ENCODE assay signal across 25 cellular contexts in genomic region chr4:188778880-188779279, GRCh38.
A peak's percentile ranks its signal among the peaks of the same experiment; 100 is the strongest.
DNase-seq lines count a peak whose midpoint lies in the region; ATAC-seq and TF ChIP-seq lines count a peak whose summit lies in the region.
"Had no signal": no experiment of that assay in that cellular context is flagged by ENCODE, and none has a peak within 500 bp of the region (broad histone marks: within the 10 kb centered on the region; RNA-seq: fewer than 3 reads in every experiment).

No MANE protein-coding gene starts in this region.

- no peaks in the 10 kb centered on the region for H3K9me3 Mint-ChIP-seq in MCF 10A (ENCODE audit: unreplicated experiment)
- H3K9me3 Mint-ChIP-seq: activated naive CD8-positive, alpha-beta T cell treated with anti-CD3 and anti-CD28 coated beads, Interleukin-2, amount 10 ng/mL, durations not matched to agents 7 days and 5 days had no signal

- no peaks in the 10 kb centered on the region for H3K27me3 Mint-ChIP-seq in MCF 10A (ENCODE audit: insufficient read depth, unreplicated experiment)
- H3K27me3 Mint-ChIP-seq: activated naive CD8-positive, alpha-beta T cell treated with anti-CD3 and anti-CD28 coated beads, Interleukin-2, amount 10 ng/mL, durations not matched to agents 7 days and 5 days; IgD-negative memory B cell had no signal

- no peak overlapping the region for H3K27ac Mint-ChIP-seq in MCF 10A (ENCODE audit: low read depth, unreplicated experiment)
- H3K27ac Mint-ChIP-seq: activated naive CD8-positive, alpha-beta T cell treated with anti-CD3 and anti-CD28 coated beads, Interleukin-2, amount 10 ng/mL, durations not matched to agents 7 days and 5 days; IgD-negative memory B cell had no signal

- no peak overlapping the region for H3K4me3 ChIP-seq in breast epithelium
- H3K4me3 ChIP-seq in fibroblast of villous mesenchyme (ENCODE audit: low read depth, low read length): no peak overlapping the region
- H3K4me3 ChIP-seq: heart right ventricle, lung, right atrium auricular region, transverse colon had no signal

- CTCF ChIA-PET in MCF 10A (lab: Yijun Ruan, JAX): interaction anchor here (0.6 to 1.3 kb wide), 2 partner anchors 23 to 162 kb away, joined by 4 read pairs; no protein-coding TSS in a partner anchor

- TF ChIP-seq POLR2A in breast epithelium (IDR thresholded peaks at IDR 0.05): no peak

- peak; percentile 13 for DNase-seq in MCF 10A (ENCODE audit: unreplicated experiment)
- no peak for DNase-seq in breast epithelium (ENCODE audit: low spot score in 2 of 2)
- DNase-seq in astrocyte of the hippocampus (ENCODE audit: low read depth, low spot score): peak; percentile 82
- DNase-seq in fibroblast of villous mesenchyme (ENCODE audit: low read depth): peak; percentile 56
- DNase-seq in stimulated activated naive CD4-positive, alpha-beta T cell (lab: John Stamatoyannopoulos, UW): no peak
- no peak for DNase-seq in left cardiac atrium
- no peak for DNase-seq in stimulated activated CD4-positive, alpha-beta T cell treated with anti-CD3 and anti-CD28 coated beads, Interleukin-4, amount 100 ng/mL, for 4 hours
- DNase-seq in DMS114 treated with DMSO at 0.1 percent for 48 hours (lab: John Stamatoyannopoulos, UW; ENCODE audit: unreplicated experiment): no peak
- DNase-seq: activated CD4-positive, CD25-positive, alpha-beta regulatory T cell treated with anti-CD3 and anti-CD28 coated beads, Interleukin-2, amount 50 U/mL, for 72 hours; activated naive CD8-positive, alpha-beta T cell treated with anti-CD3 and anti-CD28 coated beads, Interleukin-2, amount 10 ng/mL, durations not matched to agents 7 days and 5 days; DMS153; heart right ventricle; NCI-H2029; NCI-H446; occipital lobe; SK-N-SH; stimulated activated naive CD8-positive, alpha-beta T cell treated with anti-CD3 and anti-CD28 coated beads, Interleukin-15, Interleukin-2, amounts not matched to agents 100 U/mL and 50 U/mL, for 24 hours; T-helper 9 cell; transverse colon had no signal

- BruUV-seq in MCF 10A (replicated peaks; lab: Mats Ljungman, UMichigan): no TSS peak

- no peak for ATAC-seq in left cardiac atrium
- ATAC-seq: esophagus mucosa; heart right ventricle; stimulated activated naive CD8-positive, alpha-beta T cell treated with anti-CD3 and anti-CD28 coated beads, Interleukin-15, Interleukin-2, amounts not matched to agents 100 U/mL and 50 U/mL, for 24 hours had no signal

- H3K4me1 ChIP-seq in breast epithelium: no peaks in the 10 kb centered on the region
- H3K4me1 ChIP-seq: right atrium auricular region, transverse colon had no signal

- no peak overlapping the region for H3K27ac ChIP-seq in breast epithelium
- H3K27ac ChIP-seq: 22Rv1, C4-2B, heart right ventricle, right atrium auricular region, transverse colon had no signal

- no peaks in the 10 kb centered on the region for H3K27me3 ChIP-seq in breast epithelium
- H3K27me3 ChIP-seq: heart right ventricle, right atrium auricular region, transverse colon had no signal

- H3K36me3 Mint-ChIP-seq in MCF 10A (ENCODE audit: insufficient read depth, unreplicated experiment): peaks cover 5% of the 10 kb centered on the region
- H3K36me3 Mint-ChIP-seq: activated naive CD8-positive, alpha-beta T cell treated with anti-CD3 and anti-CD28 coated beads, Interleukin-2, amount 10 ng/mL, durations not matched to agents 7 days and 5 days; IgD-negative memory B cell had no signal

- H3K4me3 Mint-ChIP-seq in MCF 10A (ENCODE audit: unreplicated experiment): no peak overlapping the region
- H3K4me3 Mint-ChIP-seq: activated naive CD8-positive, alpha-beta T cell treated with anti-CD3 and anti-CD28 coated beads, Interleukin-2, amount 10 ng/mL, durations not matched to agents 7 days and 5 days; IgD-negative memory B cell had no signal

- POLR2A ChIA-PET in MCF 10A (lab: Yijun Ruan, JAX): interaction anchor here (1.2 kb wide), 1 partner anchor 56 kb away, joined by 3 read pairs; no protein-coding TSS in a partner anchor

- H3K4me1 Mint-ChIP-seq in MCF 10A (ENCODE audit: insufficient read depth, unreplicated experiment): no peaks in the 10 kb centered on the region
- H3K4me1 Mint-ChIP-seq: activated naive CD8-positive, alpha-beta T cell treated with anti-CD3 and anti-CD28 coated beads, Interleukin-2, amount 10 ng/mL, durations not matched to agents 7 days and 5 days; IgD-negative memory B cell had no signal

- intact Hi-C loops in MCF 10A (cut with micrococcal nuclease) (no loop called here), breast epithelium (cut with DNase I; ENCODE audit: low total_unique reads) (no loop called here), left cardiac atrium (cut with DNase I) (no loop called here)

- no peaks in the 10 kb centered on the region for H3K9me3 ChIP-seq in breast epithelium
- H3K9me3 ChIP-seq: right atrium auricular region, SK-N-SH, transverse colon had no signal

- TF ChIP-seq CTCF in MCF 10A (IDR thresholded peaks at IDR 0.05; ENCODE audit: unreplicated experiment) (no peak), breast epithelium (IDR thresholded peaks at IDR 0.05) (no peak), fibroblast of villous mesenchyme (IDR thresholded peaks at IDR 0.05; ENCODE audit: insufficient read depth, low read depth, low read length) (no peak)

- H3K36me3 ChIP-seq in breast epithelium: no peaks in the 10 kb centered on the region
- H3K36me3 ChIP-seq: heart right ventricle, right atrium auricular region, transverse colon had no signal

Comparison
In these comparisons a context has a peak if more than half of its experiments do, and no peak if none do; other contexts are left out.
1. DNase-seq: peak in MCF 10A (single experiment), astrocyte of the hippocampus (single experiment) and fibroblast of villous mesenchyme (single experiment); none in breast epithelium (0 of 2), stimulated activated naive CD4-positive, alpha-beta T cell (0 of 6), left cardiac atrium (single experiment), stimulated activated CD4-positive, alpha-beta T cell treated with anti-CD3 and anti-CD28 coated beads, Interleukin-4, amount 100 ng/mL, for 4 hours (0 of 2) and DMS114 treated with DMSO at 0.1 percent for 48 hours (single experiment).